ENCODE assay signal across 28 cellular contexts in the genomic region with DNA sequence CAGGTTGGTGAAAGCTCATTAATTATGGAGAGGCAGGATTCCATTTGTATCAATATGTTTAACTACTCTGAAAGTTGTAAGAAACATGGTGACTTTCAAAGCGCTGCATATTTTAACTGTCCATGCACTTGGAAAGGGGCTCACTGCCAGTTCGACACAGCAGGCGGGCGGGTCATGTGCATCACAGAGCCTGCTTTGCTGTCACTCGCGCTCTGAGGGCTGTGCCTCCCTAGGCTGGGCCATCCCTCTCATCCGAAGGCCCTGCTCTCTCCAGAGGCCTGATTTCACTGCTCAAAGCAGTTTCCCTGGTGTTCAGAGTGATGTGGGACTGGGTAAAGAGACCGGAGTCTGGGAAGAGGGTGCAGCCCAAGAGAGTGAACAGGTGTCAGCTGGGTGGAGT.
"Had no signal": no experiment of that assay in that cellular context is flagged by ENCODE, and none has a peak within 500 bp of the region (broad histone marks: within the 10 kb centered on the region; RNA-seq: fewer than 3 reads in every experiment).

No MANE protein-coding gene starts in this region.

- H3K4me3 Mint-ChIP-seq: dendritic cell treated with granulocyte-macrophage colony-stimulating factor and Interleukin-4, amounts not matched to agents 40 ng/mL and 50 ng/mL, for 4 days; effector memory CD8-positive, alpha-beta T cell; endodermal cell; immature natural killer cell; mesothelial cell of epicardium had no signal

- DNase-seq: colonic mucosa; cortex of kidney; effector CD8-positive, alpha-beta T cell; effector memory CD8-positive, alpha-beta T cell; endodermal cell; erythroblast; esophagus squamous epithelium; foreskin fibroblast; foreskin melanocyte; gastrocnemius medialis; glutamatergic neuron; head of caudate nucleus; heart right ventricle; hippocampal formation; immature natural killer cell; islet precursor cell; kidney; kidney glomerular epithelial cell; left colon; left ventricle myocardium inferior; lower lobe of right lung; mesenchymal stem cell; mucosa of descending colon had no signal

- H3K4me3 ChIP-seq: colonic mucosa, esophagus squamous epithelium, gastrocnemius medialis, heart right ventricle, left ventricle myocardium inferior, lower lobe of right lung, mucosa of descending colon had no signal

- H3K36me3 ChIP-seq: colonic mucosa, esophagus squamous epithelium, gastrocnemius medialis, heart right ventricle, left ventricle myocardium inferior, lower lobe of right lung had no signal

- H3K4me1 ChIP-seq: colonic mucosa, esophagus squamous epithelium, gastrocnemius medialis, heart right ventricle, left ventricle myocardium inferior, lower lobe of right lung had no signal

- ATAC-seq: effector memory CD8-positive, alpha-beta T cell; esophagus mucosa; gastrocnemius medialis; heart right ventricle; left colon; left lobe of liver; lower lobe of right lung; mucosa of descending colon had no signal

- H3K4me1 Mint-ChIP-seq: endodermal cell, immature natural killer cell, mesothelial cell of epicardium had no signal

- H3K9me3 ChIP-seq: colonic mucosa, gastrocnemius medialis, lower lobe of right lung had no signal

- H3K36me3 Mint-ChIP-seq: mesothelial cell of epicardium had no signal

- H3K27ac Mint-ChIP-seq: dendritic cell treated with granulocyte-macrophage colony-stimulating factor and Interleukin-4, amounts not matched to agents 40 ng/mL and 50 ng/mL, for 4 days; effector memory CD8-positive, alpha-beta T cell; endodermal cell; immature natural killer cell; mesothelial cell of epicardium had no signal

- H3K27me3 Mint-ChIP-seq: dendritic cell treated with granulocyte-macrophage colony-stimulating factor and Interleukin-4, amounts not matched to agents 40 ng/mL and 50 ng/mL, for 4 days; effector memory CD8-positive, alpha-beta T cell had no signal

- H3K27me3 ChIP-seq: colonic mucosa, esophagus squamous epithelium, gastrocnemius medialis, heart right ventricle had no signal

- H3K27ac ChIP-seq: colonic mucosa, epithelial cell of prostate, esophagus squamous epithelium, gastrocnemius medialis, heart right ventricle, left ventricle myocardium inferior, lower lobe of right lung had no signal
